In the genomic region with DNA sequence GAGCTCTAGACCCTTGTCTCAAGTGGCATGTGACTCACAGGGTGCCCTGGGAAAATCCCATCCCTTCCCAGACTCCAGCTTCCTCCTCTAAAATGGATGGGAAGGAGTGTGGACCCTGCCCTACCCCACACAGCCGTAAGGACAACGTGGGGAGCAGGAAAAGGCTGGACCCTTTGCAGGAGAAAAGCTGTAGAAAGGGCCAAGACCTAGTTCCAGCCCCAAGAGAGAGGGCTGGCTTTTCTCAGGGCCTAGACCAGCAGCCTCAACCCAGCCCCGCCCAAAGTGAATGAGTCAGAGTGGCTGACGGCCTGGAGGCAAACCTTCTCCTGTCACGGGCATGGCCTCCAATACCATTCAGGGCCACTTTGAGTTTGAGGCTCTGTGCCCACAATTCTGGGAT, we compare ENCODE assay signal across 8 cellular contexts. TPM values are rescaled to one million over a fixed set of nuclear protein-coding genes. Genes with fewer than 3 reads are reported as not detected.
DNase-seq lines count a peak whose midpoint lies in the region; ATAC-seq and TF ChIP-seq lines count a peak whose summit lies in the region.

No MANE protein-coding gene starts in this region.

- H3K4me1 Mint-ChIP-seq in HFFc6 (ENCODE audit: low read depth): peaks cover 69% of the 10 kb centered on the region

- no peak overlapping the region for H3K27ac ChIP-seq in right cardiac atrium (ENCODE audit: low read length)

- TF ChIP-seq CTCF in HFFc6 (IDR thresholded peaks at IDR 0.05): no peak

- H3K4me3 ChIP-seq in NT2/D1 (ENCODE audit: insufficient read length, low read depth) (no peak overlapping the region), right cardiac atrium (ENCODE audit: low read length) (no peak overlapping the region)

- no peaks in the 10 kb centered on the region for H3K9me3 Mint-ChIP-seq in HFFc6

- H3K27me3 ChIP-seq in NT2/D1 (ENCODE audit: insufficient read depth, insufficient read length) (no peaks in the 10 kb centered on the region), right cardiac atrium (ENCODE audit: control insufficient read depth, insufficient read depth) (no peaks in the 10 kb centered on the region)

- H3K4me3 Mint-ChIP-seq in HFFc6: peak overlapping the region; percentile 6; the same call in 1 of the 2 replicates

- H3K9ac ChIP-seq in NT2/D1 (ENCODE audit: insufficient read length, low read depth): no peak overlapping the region

- H3K36me3 ChIP-seq in NT2/D1 (ENCODE audit: insufficient read depth, insufficient read length, low read length): no peaks in the 10 kb centered on the region

- H3K36me3 Mint-ChIP-seq in HFFc6 (ENCODE audit: low read depth): no peaks in the 10 kb centered on the region

- WGBS in right cardiac atrium: 38% methylated on average over 5 of the region's 5 CpGs

- DNase-seq in DMS53 treated with DMSO at 0.1 percent for 48 hours (lab: John Stamatoyannopoulos, UW; ENCODE audit: unreplicated experiment): peak; percentile 86
- peak; percentile 82 for DNase-seq in HFFc6
- peak; percentile 44 for DNase-seq in NT2/D1 (ENCODE audit: low read depth, low spot score)
- peak; percentile 24 to 38 for DNase-seq in activated T-helper 1 cell treated with anti-CD3 and anti-CD28 coated beads, Interleukin-2, amount 50 U/mL, for 16 hours (ENCODE audit: low read depth in 1 of 2, low spot score in 1 of 2)
- peak; percentile 85 to 88 (median 87) for DNase-seq in right cardiac atrium
- peak; percentile 49 to 76 (median 64) for DNase-seq in stimulated activated CD4-positive, alpha-beta T cell treated with anti-CD3 and anti-CD28 coated beads, TNF-alpha, amount 100 ng/mL, for 48 hours (ENCODE audit: low read depth in 3 of 3)
- no peak for DNase-seq in GF-D8 (lab: John Stamatoyannopoulos, UW)
- no peak for DNase-seq in NCI-H82 (lab: John Stamatoyannopoulos, UW)

- peaks cover 2% of the 10 kb centered on the region for H3K27me3 Mint-ChIP-seq in HFFc6 (ENCODE audit: insufficient read depth)

- intact Hi-C loops in right cardiac atrium (cut with DNase I): no loop called here

- peaks cover 14% of the 10 kb centered on the region for H3K4me1 ChIP-seq in NT2/D1 (ENCODE audit: insufficient read depth, insufficient read length)
- H3K4me1 ChIP-seq in right cardiac atrium (ENCODE audit: control insufficient read depth, insufficient read depth, low read length): peaks cover 33% of the 10 kb centered on the region

- peak overlapping the region; percentile 84 for H3K27ac Mint-ChIP-seq in HFFc6

- peak; percentile 77 to 83 for ATAC-seq in right cardiac atrium

- H3K9me3 ChIP-seq in NT2/D1 (ENCODE audit: insufficient read depth, low read length): no peaks in the 10 kb centered on the region
- no peaks in the 10 kb centered on the region for H3K9me3 ChIP-seq in right cardiac atrium (ENCODE audit: control insufficient read depth, low read length)

RNA-seq across cellular contexts. Expression of gene LAMB3, which starts 1.1 kb away (rescaled TPM):
- total RNA-seq in HFFc6 (2021; fragmentation: NEBNext Ultra II Directional; extraction: Animal tissue kit (Norgen Biotek cat#: 25700)): 10 to 100 TPM in 2 of 6 experiments, 1 to 10 TPM in 4; 8.0 to 10.3 (median 9.8) TPM
- total RNA-seq in right cardiac atrium: 10 to 100 TPM in 2 of 4 donors, 1 to 10 TPM in 2; 3.0 to 13.7 (median 11.0) TPM
- 4.9 TPM for polyA plus RNA-seq in right cardiac atrium

RNA-seq across cellular contexts. Expression of gene G0S2, which starts 24.1 kb away (rescaled TPM):
- total RNA-seq in HFFc6 (2021; fragmentation: NEBNext Ultra II Directional; extraction: Animal tissue kit (Norgen Biotek cat#: 25700)): 1 to 10 TPM; 1.7 to 2.6 (median 1.9) TPM
- 100 to 1,000 TPM in 3 of 4 donors, 10 to 100 TPM in 1; 77.4 to 414 (median 243) TPM for total RNA-seq in right cardiac atrium
- 398 TPM for polyA plus RNA-seq in right cardiac atrium

RNA-seq across cellular contexts. Expression of gene HSD11B1, which starts 53.5 kb away (rescaled TPM):
- not detected for total RNA-seq in HFFc6 (2021; fragmentation: NEBNext Ultra II Directional; extraction: Animal tissue kit (Norgen Biotek cat#: 25700))
- 1 to 10 TPM; 1.0 to 4.3 (median 2.7) TPM for total RNA-seq in right cardiac atrium
- 1.5 TPM for polyA plus RNA-seq in right cardiac atrium

Comparison
In these comparisons a context has a peak if more than half of its experiments do, and no peak if none do; other contexts are left out.
1. DNase-seq: peak in DMS53 treated with DMSO at 0.1 percent for 48 hours (single experiment), HFFc6 (single experiment), NT2/D1 (single experiment), activated T-helper 1 cell treated with anti-CD3 and anti-CD28 coated beads, Interleukin-2, amount 50 U/mL, for 16 hours (2 of 2), right cardiac atrium (3 of 3) and stimulated activated CD4-positive, alpha-beta T cell treated with anti-CD3 and anti-CD28 coated beads, TNF-alpha, amount 100 ng/mL, for 48 hours (3 of 3); none in GF-D8 (single experiment) and NCI-H82 (single experiment).
2. RNA of gene G0S2, which starts 24.1 kb away (total RNA-seq): 77.4 to 414 TPM in right cardiac atrium; 1.7 to 2.6 TPM in HFFc6; every median in the first group is over 10 times any median in the second.